In the genomic region with DNA sequence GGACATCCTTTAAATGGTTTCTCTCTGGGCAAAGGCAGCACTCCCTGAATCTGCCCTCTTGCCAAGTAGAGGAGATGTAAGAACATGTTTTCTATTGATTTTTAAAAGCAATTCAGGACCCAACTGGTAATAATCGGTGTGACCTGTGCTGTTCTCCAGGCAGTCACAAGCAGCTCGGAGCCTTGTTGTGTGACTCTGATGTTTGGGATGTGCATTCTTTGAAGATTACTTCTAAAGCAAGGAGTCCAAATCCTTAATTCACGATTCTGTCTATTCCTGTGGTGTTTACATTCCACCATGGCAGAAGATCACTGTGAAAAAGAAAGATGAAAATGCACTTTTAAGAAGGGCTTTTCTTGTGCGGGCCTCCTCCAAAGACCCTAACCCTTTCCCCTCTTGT, we compare ENCODE assay signal across 33 cellular contexts.
"Had no signal": no experiment of that assay in that cellular context is flagged by ENCODE, and none has a peak within 500 bp of the region (broad histone marks: within the 10 kb centered on the region; RNA-seq: fewer than 3 reads in every experiment).

No MANE protein-coding gene starts in this region.

- ATAC-seq: activated CD4-positive, CD25-positive, alpha-beta regulatory T cell treated with anti-CD3 and anti-CD28 coated beads, Interleukin-2, amount 50 U/mL, for 24 hours; activated CD8-positive, alpha-beta T cell treated with anti-CD3 and anti-CD28 coated beads for 36 hours; activated naive CD8-positive, alpha-beta T cell treated with anti-CD3 and anti-CD28 coated beads, Interleukin-2, amount 50 U/mL, for 24 hours; activated T-cell treated with anti-CD3 and anti-CD28 coated beads, Interleukin-2, amount 50 U/mL, for 4 hours; activated T-helper 17 cell treated with anti-CD3 and anti-CD28 coated beads, Interleukin-2, amount 50 U/mL, for 72 hours; body of pancreas; esophagus mucosa; foreskin keratinocyte; gastrocnemius medialis; T-helper 17 cell had no signal

- H3K27ac Mint-ChIP-seq: activated B cell treated with CpG ODN at 0.5 μM for 24 hours; activated CD8-positive, alpha-beta T cell treated with anti-CD3 and anti-CD28 coated beads for 36 hours; activated naive CD4-positive, alpha-beta T cell treated with anti-CD3 and anti-CD28 coated beads for 36 hours; activated naive CD4-positive, alpha-beta T cell treated with anti-CD3 and anti-CD28 coated beads, Interleukin-2, amount 50 U/mL, for 24 hours; activated naive CD8-positive, alpha-beta T cell treated with anti-CD3 and anti-CD28 coated beads for 36 hours; activated naive CD8-positive, alpha-beta T cell treated with anti-CD3 and anti-CD28 coated beads, Interleukin-2, amount 50 U/mL, for 24 hours; activated T-helper 17 cell treated with anti-CD3 and anti-CD28 coated beads, Interleukin-2, amount 50 U/mL, for 72 hours; T-helper 17 cell; T-helper 2 cell treated with Interferon-gamma antibody and Interleukin-4, amounts not matched to agents 5 μg/mL and 100 μg/mL, for 36 hours had no signal

- H3K9me3 ChIP-seq: adrenal gland, body of pancreas, colonic mucosa, gastrocnemius medialis, heart left ventricle had no signal

- H3K36me3 Mint-ChIP-seq: activated naive CD4-positive, alpha-beta T cell treated with anti-CD3 and anti-CD28 coated beads, Interleukin-2, amount 50 U/mL, for 24 hours; activated naive CD8-positive, alpha-beta T cell treated with anti-CD3 and anti-CD28 coated beads for 36 hours had no signal

- DNase-seq: activated B cell treated with CpG ODN at 0.5 μM for 24 hours; activated CD4-positive, alpha-beta T cell treated with anti-CD3 and anti-CD28 coated beads for 48 hours; activated CD4-positive, alpha-beta T cell treated with anti-CD3 and anti-CD28 coated beads, Interleukin-2, amount 50 U/mL, for 1 hour; activated CD4-positive, alpha-beta T cell treated with anti-CD3 and anti-CD28 coated beads, Interleukin-2, amount 50 U/mL, for 48 hours; activated CD8-positive, alpha-beta memory T cell treated with anti-CD3 and anti-CD28 coated beads for 24 hours; activated CD8-positive, alpha-beta T cell treated with anti-CD3 and anti-CD28 coated beads for 36 hours; activated effector memory CD4-positive, alpha-beta T cell treated with Interleukin-2 at 50 U/mL for 16 hours; activated gamma-delta T cell treated with Interleukin-2 at 50 U/mL for 16 hours; activated naive CD4-positive, alpha-beta T cell treated with anti-CD3 and anti-CD28 coated beads for 36 hours; activated naive CD8-positive, alpha-beta T cell treated with anti-CD3 and anti-CD28 coated beads for 36 hours; activated naive CD8-positive, alpha-beta T cell treated with anti-CD3 and anti-CD28 coated beads, Interleukin-2, amount 50 U/mL, for 24 hours; activated T-cell treated with anti-CD3 and anti-CD28 coated beads, Interleukin-2, amount 50 U/mL, for 4 hours; amygdala; aorta; body of pancreas; central memory CD4-positive, alpha-beta T cell; cerebellar nuclear complex; colonic mucosa; effector CD8-positive, alpha-beta T cell; foreskin keratinocyte; gastrocnemius medialis; glutamatergic neuron; heart left ventricle; T-helper 17 cell; T1000; WERI-Rb-1 had no signal

- H3K4me3 ChIP-seq: adrenal gland, body of pancreas, cardiac muscle cell, colonic mucosa, gastrocnemius medialis, heart left ventricle had no signal

- H3K4me1 ChIP-seq: adrenal gland, body of pancreas, colonic mucosa, foreskin keratinocyte, gastrocnemius medialis had no signal

- H3K4me3 Mint-ChIP-seq: activated B cell treated with CpG ODN at 0.5 μM for 24 hours; activated CD8-positive, alpha-beta T cell treated with anti-CD3 and anti-CD28 coated beads for 36 hours; activated naive CD4-positive, alpha-beta T cell treated with anti-CD3 and anti-CD28 coated beads for 36 hours; activated naive CD4-positive, alpha-beta T cell treated with anti-CD3 and anti-CD28 coated beads, Interleukin-2, amount 50 U/mL, for 24 hours; activated naive CD8-positive, alpha-beta T cell treated with anti-CD3 and anti-CD28 coated beads for 36 hours; activated naive CD8-positive, alpha-beta T cell treated with anti-CD3 and anti-CD28 coated beads, Interleukin-2, amount 50 U/mL, for 24 hours; activated T-cell treated with anti-CD3 and anti-CD28 coated beads, Interleukin-2, amount 50 U/mL, for 4 hours; activated T-helper 17 cell treated with anti-CD3 and anti-CD28 coated beads, Interleukin-2, amount 50 U/mL, for 72 hours; T-helper 17 cell; T-helper 2 cell treated with Interferon-gamma antibody and Interleukin-4, amounts not matched to agents 5 μg/mL and 100 μg/mL, for 36 hours had no signal

- H3K4me1 Mint-ChIP-seq: activated B cell treated with CpG ODN at 0.5 μM for 24 hours; activated naive CD4-positive, alpha-beta T cell treated with anti-CD3 and anti-CD28 coated beads, Interleukin-2, amount 50 U/mL, for 24 hours; activated naive CD8-positive, alpha-beta T cell treated with anti-CD3 and anti-CD28 coated beads for 36 hours; activated naive CD8-positive, alpha-beta T cell treated with anti-CD3 and anti-CD28 coated beads, Interleukin-2, amount 50 U/mL, for 24 hours; activated T-helper 17 cell treated with anti-CD3 and anti-CD28 coated beads, Interleukin-2, amount 50 U/mL, for 72 hours; T-helper 17 cell had no signal

- H3K36me3 ChIP-seq: adrenal gland, cardiac muscle cell, colonic mucosa, gastrocnemius medialis, heart left ventricle, WERI-Rb-1 had no signal

- H3K27me3 ChIP-seq: adrenal gland, cardiac muscle cell, colonic mucosa, foreskin keratinocyte had no signal

- H3K27ac ChIP-seq: adrenal gland, body of pancreas, cardiac muscle cell, colonic mucosa, foreskin keratinocyte, gastrocnemius medialis, heart left ventricle, WERI-Rb-1 had no signal

- H3K9me3 Mint-ChIP-seq: activated B cell treated with CpG ODN at 0.5 μM for 24 hours; activated CD8-positive, alpha-beta T cell treated with anti-CD3 and anti-CD28 coated beads for 36 hours; activated naive CD4-positive, alpha-beta T cell treated with anti-CD3 and anti-CD28 coated beads for 36 hours; activated naive CD4-positive, alpha-beta T cell treated with anti-CD3 and anti-CD28 coated beads, Interleukin-2, amount 50 U/mL, for 24 hours; activated naive CD8-positive, alpha-beta T cell treated with anti-CD3 and anti-CD28 coated beads for 36 hours; activated naive CD8-positive, alpha-beta T cell treated with anti-CD3 and anti-CD28 coated beads, Interleukin-2, amount 50 U/mL, for 24 hours; activated T-cell treated with anti-CD3 and anti-CD28 coated beads, Interleukin-2, amount 50 U/mL, for 4 hours; activated T-helper 17 cell treated with anti-CD3 and anti-CD28 coated beads, Interleukin-2, amount 50 U/mL, for 72 hours; T-helper 2 cell treated with Interferon-gamma antibody and Interleukin-4, amounts not matched to agents 5 μg/mL and 100 μg/mL, for 36 hours had no signal
